ENCODE assay signal across 16 cellular contexts in the genomic region with DNA sequence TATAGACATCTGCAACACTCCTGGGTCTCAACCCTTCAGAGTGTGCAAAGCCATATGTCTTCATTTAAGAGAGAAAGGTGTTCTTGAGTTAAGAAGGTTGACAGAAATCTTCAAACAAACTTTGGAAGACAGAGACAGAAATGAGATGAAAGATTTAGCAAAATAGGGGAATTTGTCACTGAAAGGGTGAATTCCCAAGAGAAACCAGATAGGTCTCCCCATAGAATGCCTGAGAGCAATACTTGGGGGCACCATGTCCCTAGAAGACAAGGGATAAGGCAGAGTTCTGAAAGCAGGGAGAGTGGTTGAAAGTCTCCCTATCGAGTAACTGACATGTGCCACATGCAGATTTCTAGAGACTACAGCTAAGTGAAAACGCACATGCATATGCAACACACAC. TPM values are rescaled to one million over a fixed set of nuclear protein-coding genes. Genes with fewer than 3 reads are reported as not detected.
DNase-seq lines count a peak whose midpoint lies in the region; ATAC-seq and TF ChIP-seq lines count a peak whose summit lies in the region.
"Had no signal": no experiment of that assay in that cellular context is flagged by ENCODE, and none has a peak within 500 bp of the region (broad histone marks: within the 10 kb centered on the region; RNA-seq: fewer than 3 reads in every experiment).

No MANE protein-coding gene starts in this region.

- H2AFZ ChIP-seq in OCI-LY7 (ENCODE audit: low read length) (peak overlapping the region; percentile 15; the same call in 1 of the 2 replicates), smooth muscle cell (ENCODE audit: low read depth) (no peak overlapping the region)

- intact Hi-C loops in OCI-LY7 (cut with micrococcal nuclease; ENCODE audit: unreplicated experiment) (loop anchor here (5.0 kb wide), 1 partner anchor 60 kb away; no protein-coding TSS in a partner anchor), transverse colon (cut with DNase I; ENCODE audit: low total_unique reads) (no loop called here)

- H3F3A ChIP-seq in smooth muscle cell (ENCODE audit: low read depth): no peaks in the 10 kb centered on the region

- H3K79me2 ChIP-seq in OCI-LY7 (ENCODE audit: insufficient read depth, low read depth, low read length): peaks cover 6% of the 10 kb centered on the region; the same call in 1 of the 2 replicates
- H3K79me2 ChIP-seq in smooth muscle cell (ENCODE audit: low read depth): no peaks in the 10 kb centered on the region

- H3K4me3 ChIP-seq in OCI-LY7 (ENCODE audit: low read depth, low read length, poor library complexity, severe bottlenecking): no peak overlapping the region
- no peak overlapping the region for H3K4me3 ChIP-seq in smooth muscle cell
- no peak overlapping the region for H3K4me3 ChIP-seq in WERI-Rb-1 (ENCODE audit: low read depth, low read length)
- no peak overlapping the region for H3K4me3 ChIP-seq in transverse colon
- H3K4me3 ChIP-seq: uterus had no signal

- WGBS in smooth muscle cell (ENCODE audit: low lambda C conversion rate): 98% methylated on average over 2 of the region's 2 CpGs
- WGBS in transverse colon (ENCODE audit: low coverage in 1 of 2), 2 donors: 85 to 100% methylated on average over 1 to 2 of the region's 2 CpGs

- in situ Hi-C loops in transverse colon (cut with MboI; ENCODE audit: low pct_ligation_motif_present in 1 of 4, low pct_unique_long_range_greater_than_20kb in 1 of 4, low sequenced_read_pairs in 3 of 4): loop anchor here in 1 of 4 donors (25.0 kb wide), 1 partner anchor 825 kb away; no protein-coding TSS in a partner anchor

- H3K4me1 ChIP-seq in OCI-LY7 (ENCODE audit: insufficient read depth, low read length, poor library complexity, severe bottlenecking) (peaks cover 16% of the 10 kb centered on the region), smooth muscle cell (ENCODE audit: low read depth) (no peaks in the 10 kb centered on the region), transverse colon (peaks cover 0 to 5% (median 2%) of the 10 kb centered on the region in 4 donors)
- H3K4me1 ChIP-seq: uterus had no signal

- ATAC-seq in GM21381 (IDR thresholded peaks at IDR 0.05; ENCODE audit: unreplicated experiment) (peak; percentile 26), HG03064 (IDR thresholded peaks at IDR 0.05; ENCODE audit: low read depth, unreplicated experiment) (peak; percentile 37)
- ATAC-seq: activated naive CD8-positive, alpha-beta T cell treated with anti-CD3 and anti-CD28 coated beads, Interleukin-2, amount 50 U/mL, for 24 hours; SK-N-SH treated with all-trans-retinoic acid at 6 μM for 48 hours; WTC11 had no signal

- no TSS peak for BruUV-seq in OCI-LY7 (replicated peaks; lab: Mats Ljungman, UMichigan)

- DNase-seq in GM10248 (ENCODE audit: extremely low spot score) (peak; percentile 28), OCI-LY7 (ENCODE audit: low spot score) (peak; percentile 28), EL (no peak), smooth muscle cell (lab: John Stamatoyannopoulos, UW; ENCODE audit: unreplicated experiment) (no peak), WERI-Rb-1 (no peak), transverse colon (no peak)
- DNase-seq: activated naive CD8-positive, alpha-beta T cell treated with anti-CD3 and anti-CD28 coated beads, Interleukin-2, amount 50 U/mL, for 24 hours; left colon; stimulated activated CD4-positive, alpha-beta T cell treated with anti-CD3 and anti-CD28 coated beads, Interleukin-2, amount 100 ng/mL, for 48 hours; stimulated activated naive CD4-positive, alpha-beta T cell; uterus had no signal

- H3K9ac ChIP-seq in smooth muscle cell (ENCODE audit: low read depth): no peak overlapping the region
- H3K9ac ChIP-seq: KMS-11 had no signal

- no peaks in the 10 kb centered on the region for H3K27me3 ChIP-seq in smooth muscle cell (ENCODE audit: low read depth)
- no peaks in the 10 kb centered on the region for H3K27me3 ChIP-seq in WERI-Rb-1 (ENCODE audit: insufficient read depth, low read depth, severe bottlenecking)
- H3K27me3 ChIP-seq in transverse colon: no peaks in the 10 kb centered on the region
- H3K27me3 ChIP-seq: uterus had no signal

- CTCF ChIA-PET in GM10248 (lab: Yijun Ruan, JAX) (interaction anchor here (1.0 to 2.2 kb wide), 5 partner anchors 10 to 49 kb away, joined by 3 to 8 read pairs (median 4); no protein-coding TSS in a partner anchor), OCI-LY7 (lab: Charles Lee; ENCODE audit: unreplicated experiment) (interaction anchor here (0.5 kb wide), 1 partner anchor 435 kb away, joined by 3 read pairs; no protein-coding TSS in a partner anchor)

- no peak for TF ChIP-seq POLR2A in transverse colon (IDR thresholded peaks at IDR 0.05)

- H3K9me3 ChIP-seq in OCI-LY7 (ENCODE audit: low read length) (no peaks in the 10 kb centered on the region), smooth muscle cell (replicated peaks; ENCODE audit: low read depth) (no peaks in the 10 kb centered on the region), WERI-Rb-1 (ENCODE audit: severe bottlenecking) (no peaks in the 10 kb centered on the region), transverse colon (peaks cover 0 to 4% of the 10 kb centered on the region in 2 donors)
- H3K9me3 ChIP-seq: uterus had no signal

- POLR2A ChIA-PET in GM10248 (lab: Yijun Ruan, JAX) (no interaction called here), OCI-LY7 (lab: Charles Lee) (interaction anchor here (0.6 to 3.4 kb wide), 5 partner anchors 10 to 56 kb away, joined by 4 to 11 read pairs (median 5); no protein-coding TSS in a partner anchor)

- H3K27ac ChIP-seq in OCI-LY7 (ENCODE audit: low read depth, low read length, poor library complexity, severe bottlenecking): peak overlapping the region; percentile 20
- no peak overlapping the region for H3K27ac ChIP-seq in smooth muscle cell (ENCODE audit: low read depth)
- no peak overlapping the region for H3K27ac ChIP-seq in WERI-Rb-1
- H3K27ac ChIP-seq in transverse colon: no peak overlapping the region
- H3K27ac ChIP-seq: KMS-11, uterus had no signal

- no peak for TF ChIP-seq EP300 in transverse colon (IDR thresholded peaks at IDR 0.05; ENCODE audit: low read depth)

- peak overlapping the region; percentile 30 for H3K4me2 ChIP-seq in OCI-LY7 (ENCODE audit: low read length)
- no peak overlapping the region for H3K4me2 ChIP-seq in smooth muscle cell
- H3K4me2 ChIP-seq: KMS-11 had no signal

- no peaks in the 10 kb centered on the region for H3K9me2 ChIP-seq in OCI-LY7 (ENCODE audit: insufficient read depth, low read length)

- H4K20me1 ChIP-seq in OCI-LY7 (ENCODE audit: insufficient read depth, low read length): no peaks in the 10 kb centered on the region
- no peaks in the 10 kb centered on the region for H4K20me1 ChIP-seq in smooth muscle cell (ENCODE audit: low read depth)

- TF ChIP-seq CTCF in GM10248 (IDR thresholded peaks at IDR 0.05; ENCODE audit: control extremely low read depth, extremely low read depth, low read depth, missing control alignments): no peak
- TF ChIP-seq CTCF in OCI-LY7 (conservative IDR thresholded peaks at IDR 0.05; ENCODE audit: low read length): no peak
- TF ChIP-seq CTCF in smooth muscle cell (IDR thresholded peaks at IDR 0.05; ENCODE audit: borderline replicate concordance, insufficient read depth, poor library complexity, severe bottlenecking): no peak
- TF ChIP-seq CTCF in WERI-Rb-1 (IDR thresholded peaks at IDR 0.05; ENCODE audit: low read depth, low read length): no peak
- TF ChIP-seq CTCF in transverse colon (IDR thresholded peaks at IDR 0.05): no peak

- H3K36me3 ChIP-seq in OCI-LY7 (ENCODE audit: insufficient read depth, low read length): no peaks in the 10 kb centered on the region; the same call in 1 of the 2 replicates
- H3K36me3 ChIP-seq in smooth muscle cell (ENCODE audit: low read depth): no peaks in the 10 kb centered on the region
- H3K36me3 ChIP-seq in WERI-Rb-1: no peaks in the 10 kb centered on the region
- no peaks in the 10 kb centered on the region for H3K36me3 ChIP-seq in transverse colon
- H3K36me3 ChIP-seq: uterus had no signal

RNA-seq across cellular contexts. Expression of a gene that starts 50.0 kb away (rescaled TPM):
- total RNA-seq in OCI-LY7 (2014; rRNA removed; shearing (Covaris generic)): 7.0 and 11.2 TPM in 2 replicates
- total RNA-seq in OCI-LY7 (2022): 32.1 and 42.6 TPM in 2 replicates
- 5.9 and 11.4 TPM in 2 replicates for total RNA-seq in smooth muscle cell
- 1.4 and 3.4 TPM in 2 replicates for polyA plus RNA-seq in smooth muscle cell
- total RNA-seq in transverse colon: 1 to 10 TPM in 3 of 4 donors, not detected in 1; 2.3 to 6.7 (median 3.0) TPM

Comparison
In these comparisons a context has a peak if more than half of its experiments do, and no peak if none do; other contexts are left out.
1. DNase-seq: peak in GM10248 (single experiment) and OCI-LY7 (single experiment); none in EL (single experiment), smooth muscle cell (single experiment), WERI-Rb-1 (single experiment) and transverse colon (single experiment).